8 cellular contexts compared by ENCODE assay signal in the genomic region with DNA sequence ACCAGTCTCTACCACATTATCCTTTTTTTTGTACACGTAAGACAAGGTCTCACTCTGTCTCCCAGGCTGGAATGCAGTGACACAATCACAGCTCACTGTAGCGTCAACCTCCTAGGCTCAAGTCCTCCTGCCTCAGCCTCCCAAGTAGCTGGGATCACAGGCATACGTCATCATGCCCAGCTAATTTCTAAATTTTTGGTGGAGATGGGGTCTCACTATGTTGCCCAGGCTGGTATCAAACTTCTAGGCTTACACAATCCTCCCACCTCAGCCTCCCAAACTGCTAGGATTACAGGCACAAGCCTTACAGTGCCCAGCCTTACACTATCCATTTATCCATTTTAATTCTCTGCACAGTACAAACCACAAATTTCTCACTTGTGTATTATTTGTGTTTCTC.
"Had no signal": no experiment of that assay in that cellular context is flagged by ENCODE, and none has a peak within 500 bp of the region (broad histone marks: within the 10 kb centered on the region; RNA-seq: fewer than 3 reads in every experiment).

No MANE protein-coding gene starts in this region.

- H3K9me3 Mint-ChIP-seq: IgD-negative memory B cell had no signal

- H3K4me3 ChIP-seq: GM23248, HAP-1 had no signal

- DNase-seq: GM23248, GOT3, H7, KG1 had no signal

- ATAC-seq: HCT116 had no signal

- H3K27ac Mint-ChIP-seq: IgD-negative memory B cell had no signal

- H3K9ac ChIP-seq: GM23248 had no signal

- H3K4me1 Mint-ChIP-seq: IgD-negative memory B cell had no signal

- FAIRE-seq: HTR-8/SVneo had no signal

- H3K27me3 Mint-ChIP-seq: IgD-negative memory B cell had no signal

- H3K4me3 Mint-ChIP-seq: IgD-negative memory B cell had no signal

- H3K9me3 ChIP-seq: HAP-1 had no signal

- H3K27ac ChIP-seq: GM23248 had no signal

- H2AFZ ChIP-seq: GM23248 had no signal
